Comparison of ENCODE assay signal across 26 cellular contexts in the genomic region with DNA sequence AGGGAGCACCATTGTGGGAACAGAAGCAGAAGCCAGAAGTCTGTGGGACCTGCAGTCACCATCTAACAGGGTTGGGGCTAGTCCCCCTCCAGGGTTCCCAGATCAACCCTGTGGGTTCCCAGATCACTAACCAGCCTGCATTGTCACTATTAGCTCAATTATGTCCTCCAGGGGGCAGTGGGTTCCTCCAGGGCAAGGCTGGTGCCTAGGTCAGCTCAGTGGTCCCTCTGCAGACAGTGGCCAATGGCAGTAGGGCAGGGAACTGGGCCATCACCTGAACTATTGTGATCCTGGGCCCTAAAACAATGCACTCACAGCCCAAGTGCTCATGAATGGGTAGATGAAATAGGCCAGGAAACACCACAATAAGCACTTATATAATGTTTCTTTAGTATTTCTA. TPM values are rescaled to one million over a fixed set of nuclear protein-coding genes. Genes with fewer than 3 reads are reported as not detected.
DNase-seq lines count a peak whose midpoint lies in the region; ATAC-seq and TF ChIP-seq lines count a peak whose summit lies in the region.
"Had no signal": no experiment of that assay in that cellular context is flagged by ENCODE, and none has a peak within 500 bp of the region (broad histone marks: within the 10 kb centered on the region; RNA-seq: fewer than 3 reads in every experiment).

No MANE protein-coding gene starts in this region.

- H3K27me3 Mint-ChIP-seq in endodermal cell (ENCODE audit: insufficient read depth) (peaks cover 2% of the 10 kb centered on the region), type B pancreatic cell (no peaks in the 10 kb centered on the region)
- peaks cover 18% of the 10 kb centered on the region for H3K27me3 Mint-ChIP-seq in activated T-helper 17 cell treated with anti-CD3 and anti-CD28 coated beads, Interleukin-2, amount 50 U/mL, for 72 hours

- no peak overlapping the region for H2AFZ ChIP-seq in Karpas-422 (ENCODE audit: low read length)

- H3K27ac Mint-ChIP-seq in endodermal cell: peak overlapping the region; percentile 44
- no peak overlapping the region for H3K27ac Mint-ChIP-seq in type B pancreatic cell
- no peak overlapping the region for H3K27ac Mint-ChIP-seq in activated T-helper 17 cell treated with anti-CD3 and anti-CD28 coated beads, Interleukin-2, amount 50 U/mL, for 72 hours
- H3K27ac Mint-ChIP-seq: activated CD4-positive, alpha-beta T cell treated with anti-CD3 and anti-CD28 coated beads, Interleukin-2, amount 10 ng/mL, durations not matched to agents 7 days and 5 days; activated naive CD4-positive, alpha-beta T cell treated with anti-CD3 and anti-CD28 coated beads, Interleukin-2, amount 10 ng/mL, durations not matched to agents 7 days and 5 days; CD4-positive, alpha-beta memory T cell; progenitor cell of endocrine pancreas; stimulated activated naive CD8-positive, alpha-beta T cell treated with anti-CD3 and anti-CD28 coated beads, Interleukin-15, amount 100 ng/mL, for 72 hours; T-helper 2 cell treated with Interferon-gamma antibody and Interleukin-4, amounts not matched to agents 5 μg/mL and 100 μg/mL, for 36 hours had no signal

- TF ChIP-seq CTCF in endodermal cell (conservative IDR thresholded peaks at IDR 0.05) (peak; percentile 64), type B pancreatic cell (conservative IDR thresholded peaks at IDR 0.05) (peak; percentile 21)

- no peaks in the 10 kb centered on the region for H3K36me3 Mint-ChIP-seq in endodermal cell (ENCODE audit: low read depth)
- no peaks in the 10 kb centered on the region for H3K36me3 Mint-ChIP-seq in type B pancreatic cell
- H3K36me3 Mint-ChIP-seq in activated T-helper 17 cell treated with anti-CD3 and anti-CD28 coated beads, Interleukin-2, amount 50 U/mL, for 72 hours (ENCODE audit: low read depth): no peaks in the 10 kb centered on the region
- H3K36me3 Mint-ChIP-seq: activated naive CD4-positive, alpha-beta T cell treated with anti-CD3 and anti-CD28 coated beads, Interleukin-2, amount 10 ng/mL, durations not matched to agents 7 days and 5 days; CD4-positive, alpha-beta memory T cell had no signal

- H3K4me3 Mint-ChIP-seq in endodermal cell: no peak overlapping the region
- no peak overlapping the region for H3K4me3 Mint-ChIP-seq in type B pancreatic cell
- no peak overlapping the region for H3K4me3 Mint-ChIP-seq in activated T-helper 17 cell treated with anti-CD3 and anti-CD28 coated beads, Interleukin-2, amount 50 U/mL, for 72 hours
- H3K4me3 Mint-ChIP-seq: activated CD4-positive, alpha-beta T cell treated with anti-CD3 and anti-CD28 coated beads, Interleukin-2, amount 10 ng/mL, durations not matched to agents 7 days and 5 days; activated naive CD4-positive, alpha-beta T cell treated with anti-CD3 and anti-CD28 coated beads, Interleukin-2, amount 10 ng/mL, durations not matched to agents 7 days and 5 days; CD4-positive, alpha-beta memory T cell; stimulated activated naive CD8-positive, alpha-beta T cell treated with anti-CD3 and anti-CD28 coated beads, Interleukin-15, amount 100 ng/mL, for 72 hours; T-helper 2 cell treated with Interferon-gamma antibody and Interleukin-4, amounts not matched to agents 5 μg/mL and 100 μg/mL, for 36 hours had no signal

- no peaks in the 10 kb centered on the region for H3K4me1 ChIP-seq in Karpas-422 (ENCODE audit: low read length)
- H3K4me1 ChIP-seq in endodermal cell (ENCODE audit: control insufficient read depth, insufficient read depth, low read length): peaks cover 4% of the 10 kb centered on the region
- H3K4me1 ChIP-seq: esophagus squamous epithelium, gastroesophageal sphincter, lower lobe of right lung, thyroid gland had no signal

- no peak overlapping the region for H3K27ac ChIP-seq in Karpas-422 (ENCODE audit: low read length)
- no peak overlapping the region for H3K27ac ChIP-seq in endodermal cell (ENCODE audit: low read depth, low read length)
- H3K27ac ChIP-seq: coronary artery, esophagus squamous epithelium, gastroesophageal sphincter, lower lobe of right lung, thyroid gland, VCaP had no signal

- H3K27me3 ChIP-seq in Karpas-422 (ENCODE audit: low read length): no peaks in the 10 kb centered on the region
- no peaks in the 10 kb centered on the region for H3K27me3 ChIP-seq in endodermal cell (ENCODE audit: control insufficient read depth, insufficient read depth, low read length, poor library complexity, severe bottlenecking)
- H3K27me3 ChIP-seq: esophagus squamous epithelium, gastroesophageal sphincter, thyroid gland had no signal

- H3K9me2 ChIP-seq in Karpas-422 (replicated peaks; ENCODE audit: insufficient read depth, low read length): no peaks in the 10 kb centered on the region

- H3K4me1 Mint-ChIP-seq in endodermal cell (peaks cover 11% of the 10 kb centered on the region), type B pancreatic cell (ENCODE audit: unreplicated experiment) (peaks cover 7% of the 10 kb centered on the region)
- H3K4me1 Mint-ChIP-seq in activated T-helper 17 cell treated with anti-CD3 and anti-CD28 coated beads, Interleukin-2, amount 50 U/mL, for 72 hours: no peaks in the 10 kb centered on the region
- H3K4me1 Mint-ChIP-seq: activated CD4-positive, alpha-beta T cell treated with anti-CD3 and anti-CD28 coated beads, Interleukin-2, amount 10 ng/mL, durations not matched to agents 7 days and 5 days; activated naive CD4-positive, alpha-beta T cell treated with anti-CD3 and anti-CD28 coated beads, Interleukin-2, amount 10 ng/mL, durations not matched to agents 7 days and 5 days; CD4-positive, alpha-beta memory T cell; stimulated activated naive CD8-positive, alpha-beta T cell treated with anti-CD3 and anti-CD28 coated beads, Interleukin-15, amount 100 ng/mL, for 72 hours had no signal

- H3K36me3 ChIP-seq in Karpas-422 (ENCODE audit: insufficient read depth, low read length): no peaks in the 10 kb centered on the region
- no peaks in the 10 kb centered on the region for H3K36me3 ChIP-seq in endodermal cell (ENCODE audit: control insufficient read depth, insufficient read depth, low read length)
- H3K36me3 ChIP-seq: esophagus squamous epithelium, gastroesophageal sphincter, lower lobe of right lung, thyroid gland had no signal

- no peak for ATAC-seq in activated T-helper 17 cell treated with anti-CD3 and anti-CD28 coated beads, Interleukin-2, amount 50 U/mL, for 72 hours (replicated peaks)
- ATAC-seq: gastroesophageal sphincter; lower lobe of right lung; stimulated activated naive CD8-positive, alpha-beta T cell treated with anti-CD3 and anti-CD28 coated beads, Interleukin-15, amount 100 ng/mL, for 72 hours had no signal

- H3K4me3 ChIP-seq in Karpas-422 (ENCODE audit: low read length) (no peak overlapping the region), endodermal cell (ENCODE audit: low read length) (no peak overlapping the region)
- H3K4me3 ChIP-seq: coronary artery, esophagus squamous epithelium, gastroesophageal sphincter, lower lobe of right lung, thyroid gland had no signal

- H3K9ac ChIP-seq in Karpas-422 (ENCODE audit: low read length) (no peak overlapping the region), endodermal cell (ENCODE audit: extremely low read depth, low read length, poor library complexity, severe bottlenecking) (no peak overlapping the region)

- H3K9me3 ChIP-seq in Karpas-422 (ENCODE audit: low read length) (no peaks in the 10 kb centered on the region), endodermal cell (ENCODE audit: control insufficient read depth, low read length) (no peaks in the 10 kb centered on the region)
- H3K9me3 ChIP-seq: esophagus squamous epithelium, gastroesophageal sphincter, lower lobe of right lung, thyroid gland had no signal

- H3K9me3 Mint-ChIP-seq in endodermal cell (no peaks in the 10 kb centered on the region), type B pancreatic cell (no peaks in the 10 kb centered on the region)
- H3K9me3 Mint-ChIP-seq in activated T-helper 17 cell treated with anti-CD3 and anti-CD28 coated beads, Interleukin-2, amount 50 U/mL, for 72 hours: no peaks in the 10 kb centered on the region
- H3K9me3 Mint-ChIP-seq: activated CD4-positive, alpha-beta T cell treated with anti-CD3 and anti-CD28 coated beads, Interleukin-2, amount 10 ng/mL, durations not matched to agents 7 days and 5 days; activated naive CD4-positive, alpha-beta T cell treated with anti-CD3 and anti-CD28 coated beads, Interleukin-2, amount 10 ng/mL, durations not matched to agents 7 days and 5 days; CD4-positive, alpha-beta memory T cell; stimulated activated naive CD8-positive, alpha-beta T cell treated with anti-CD3 and anti-CD28 coated beads, Interleukin-15, amount 100 ng/mL, for 72 hours; T-helper 2 cell treated with Interferon-gamma antibody and Interleukin-4, amounts not matched to agents 5 μg/mL and 100 μg/mL, for 36 hours had no signal

- H4K20me1 ChIP-seq in Karpas-422 (ENCODE audit: insufficient read depth, low read depth, low read length): no peaks in the 10 kb centered on the region

- DNase-seq in DMS53 (lab: John Stamatoyannopoulos, UW): peak; percentile 34
- no peak for DNase-seq in DMS53 treated with DMSO at 0.1 percent for 48 hours (lab: John Stamatoyannopoulos, UW; ENCODE audit: unreplicated experiment)
- DNase-seq in Karpas-422: peak; percentile 65
- DNase-seq in endodermal cell: peak; percentile 75
- DNase-seq in type B pancreatic cell (ENCODE audit: extremely low spot score, unreplicated experiment): no peak
- no peak for DNase-seq in NK-92 (lab: John Stamatoyannopoulos, UW; ENCODE audit: unreplicated experiment)
- no peak for DNase-seq in GDM1 (lab: John Stamatoyannopoulos, UW)
- DNase-seq: 8988T; activated CD4-positive, alpha-beta T cell treated with anti-CD3 and anti-CD28 coated beads, Interleukin-2, amount 10 ng/mL, durations not matched to agents 7 days and 5 days; activated naive CD4-positive, alpha-beta T cell treated with anti-CD3 and anti-CD28 coated beads, Interleukin-2, amount 10 ng/mL, durations not matched to agents 7 days and 5 days; CD4-positive, alpha-beta memory T cell; esophagus squamous epithelium; Kasumi-1; lower lobe of right lung; NCI-H1048; NCI-H187; NCI-H2171 treated with DMSO at 0.1 percent for 48 hours; NCI-H524 treated with DMSO at 0.1 percent for 48 hours; stimulated activated naive CD8-positive, alpha-beta T cell treated with anti-CD3 and anti-CD28 coated beads, Interleukin-15, amount 100 ng/mL, for 72 hours; thyroid gland had no signal

- H3K4me2 ChIP-seq in Karpas-422 (ENCODE audit: low read depth, low read length, poor library complexity, severe bottlenecking): no peak overlapping the region

- H3K79me2 ChIP-seq in Karpas-422 (ENCODE audit: low read length): no peaks in the 10 kb centered on the region

RNA-seq across cellular contexts. Expression of gene PRSS23, which starts 18.8 kb away (rescaled TPM):
- total RNA-seq in Karpas-422 (2014; rRNA removed; shearing (Covaris generic); ENCODE audit: low replicate concordance): not detected in 2 replicates
- total RNA-seq in endodermal cell (1 to 10 TPM; 2.4 to 3.3 TPM), type B pancreatic cell (ENCODE audit: low replicate concordance) (47.1 and 48.1 TPM in 2 replicates)
- 33.3 TPM for polyA plus RNA-seq in endodermal cell (2013, experiment 1 of 2)
- polyA plus RNA-seq in endodermal cell (2013, experiment 2 of 2): 32.0 TPM
- under 1 TPM; 0.16 to 0.91 TPM for total RNA-seq in activated T-helper 17 cell treated with anti-CD3 and anti-CD28 coated beads, Interleukin-2, amount 50 U/mL, for 72 hours
- total RNA-seq: CD4-positive, alpha-beta memory T cell had no signal

Comparison
In these comparisons a context has a peak if more than half of its experiments do, and no peak if none do; other contexts are left out.
1. DNase-seq: peak in DMS53 (single experiment), Karpas-422 (single experiment) and endodermal cell (single experiment); none in DMS53 treated with DMSO at 0.1 percent for 48 hours (single experiment), type B pancreatic cell (single experiment), NK-92 (single experiment) and GDM1 (single experiment).
2. RNA of gene PRSS23, which starts 18.8 kb away (total RNA-seq): 47.1 to 48.1 TPM in type B pancreatic cell; 2.4 to 3.3 TPM in endodermal cell, 0.16 to 0.91 TPM in activated T-helper 17 cell treated with anti-CD3 and anti-CD28 coated beads, Interleukin-2, amount 50 U/mL, for 72 hours and not detected in Karpas-422; every median in the first group is over 10 times any median in the second.